In the genomic region with DNA sequence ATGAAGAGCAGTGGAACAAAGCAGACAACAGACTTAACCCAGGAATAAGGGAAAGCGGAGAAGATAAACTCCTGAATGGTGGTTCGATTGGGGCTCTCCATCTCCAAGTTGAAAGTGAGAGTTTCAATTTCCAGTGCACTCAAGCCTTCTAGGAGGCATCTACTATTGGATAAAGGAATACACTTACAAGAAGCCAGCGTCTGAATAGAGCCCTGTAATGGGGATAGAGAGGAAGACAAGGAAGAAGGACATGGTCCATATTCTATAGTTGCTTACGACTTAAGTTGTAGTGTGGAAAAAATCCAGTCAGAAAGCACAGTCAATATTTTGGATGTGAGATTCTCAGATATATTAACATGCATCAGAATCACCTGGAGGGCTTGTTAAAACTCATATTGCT, we compare ENCODE assay signal across 9 cellular contexts. TPM values are rescaled to one million over a fixed set of nuclear protein-coding genes. Genes with fewer than 3 reads are reported as not detected.
"Had no signal": no experiment of that assay in that cellular context is flagged by ENCODE, and none has a peak within 500 bp of the region (broad histone marks: within the 10 kb centered on the region; RNA-seq: fewer than 3 reads in every experiment).

A gene with protein sequence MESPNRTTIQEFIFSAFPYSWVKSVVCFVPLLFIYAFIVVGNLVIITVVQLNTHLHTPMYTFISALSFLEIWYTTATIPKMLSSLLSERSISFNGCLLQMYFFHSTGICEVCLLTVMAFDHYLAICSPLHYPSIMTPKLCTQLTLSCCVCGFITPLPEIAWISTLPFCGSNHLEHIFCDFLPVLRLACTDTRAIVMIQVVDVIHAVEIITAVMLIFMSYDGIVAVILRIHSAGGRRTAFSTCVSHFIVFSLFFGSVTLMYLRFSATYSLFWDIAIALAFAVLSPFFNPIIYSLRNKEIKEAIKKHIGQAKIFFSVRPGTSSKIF (minus strand): TSS at position 101 of the 400 bp plus-strand sequence. CDS start 0 bp downstream, at position 101.

- FAIRE-seq: G401.6, GM12878, GM12891, GM12892, GM18507, GM19239 had no signal

- ATAC-seq: GM12878 had no signal

- H3K4me3 ChIP-seq: GM12878 had no signal

- DNase-seq: GDM1, GF-D8 had no signal

RNA-seq across cellular contexts. Expression of the gene that starts here (rescaled TPM):
- total RNA-seq: G401, GM12878 had no signal
- polyA plus RNA-seq: GM12878 had no signal
